In genomic region chr3:158918008-158918407, GRCh38 we compare ENCODE assay signal across 8 cellular contexts.
DNase-seq lines count a peak whose midpoint lies in the region; ATAC-seq, FAIRE-seq and TF ChIP-seq lines count a peak whose summit lies in the region.

No MANE protein-coding gene starts in this region.

- intact Hi-C loops in head of caudate nucleus (cut with DNase I), result no loop called here

- ATAC-seq in HG02798 (IDR thresholded peaks at IDR 0.05; ENCODE audit: poor library complexity, unreplicated experiment), result peak; percentile 86
- ATAC-seq in effector memory CD8-positive, alpha-beta T cell (replicated peaks), result no peak

- H3K4me3 Mint-ChIP-seq in effector memory CD8-positive, alpha-beta T cell, result no peak overlapping the region

- H3K4me3 ChIP-seq in WI38 (ENCODE audit: low read depth, low read length), result no peak overlapping the region

- H3K27me3 Mint-ChIP-seq in effector memory CD8-positive, alpha-beta T cell, result peaks cover 14 to 15% of the 10 kb centered on the region in 2 donors

- H3K27ac Mint-ChIP-seq in effector memory CD8-positive, alpha-beta T cell, result no peak overlapping the region

- H3K9me3 Mint-ChIP-seq in effector memory CD8-positive, alpha-beta T cell, result no peaks in the 10 kb centered on the region

- TF ChIP-seq CTCF in WI38 (IDR thresholded peaks at IDR 0.05; ENCODE audit: low read depth, low read length), result peak; percentile 80

- H3K4me1 Mint-ChIP-seq in effector memory CD8-positive, alpha-beta T cell (ENCODE audit: low read depth in 2 of 2), result no peaks in the 10 kb centered on the region

- peak; percentile 50 for FAIRE-seq in GM18507 (lab: Jason Lieb, UNC)

- peak; percentile 17 for DNase-seq in CD1c-positive myeloid dendritic cell (ENCODE audit: extremely low spot score)
- peak; percentile 2 for DNase-seq in GM18507 (ENCODE audit: extremely low spot score, insufficient read length, low read depth)
- peak; percentile 66 for DNase-seq in NCI-H1105 (lab: John Stamatoyannopoulos, UW)
- DNase-seq in head of caudate nucleus, result peak; percentile 19 to 81 (median 60)
- peak; percentile 35 for DNase-seq in stimulated activated CD8-positive, alpha-beta memory T cell treated with anti-CD3 and anti-CD28 coated beads, Interleukin-4, amount 100 ng/mL, for 48 hours
- no peak for DNase-seq in effector memory CD8-positive, alpha-beta T cell

- H3K36me3 Mint-ChIP-seq in effector memory CD8-positive, alpha-beta T cell (ENCODE audit: insufficient read depth), result no peaks in the 10 kb centered on the region

Comparison
In these comparisons a context has a peak if more than half of its experiments do, and no peak if none do; other contexts are left out.
1. DNase-seq: peak in CD1c-positive myeloid dendritic cell (single experiment), GM18507 (single experiment), NCI-H1105 (single experiment), head of caudate nucleus (42 of 42) and stimulated activated CD8-positive, alpha-beta memory T cell treated with anti-CD3 and anti-CD28 coated beads, Interleukin-4, amount 100 ng/mL, for 48 hours (single experiment); none in effector memory CD8-positive, alpha-beta T cell (0 of 3).